11 cellular contexts compared by ENCODE assay signal in the genomic region with DNA sequence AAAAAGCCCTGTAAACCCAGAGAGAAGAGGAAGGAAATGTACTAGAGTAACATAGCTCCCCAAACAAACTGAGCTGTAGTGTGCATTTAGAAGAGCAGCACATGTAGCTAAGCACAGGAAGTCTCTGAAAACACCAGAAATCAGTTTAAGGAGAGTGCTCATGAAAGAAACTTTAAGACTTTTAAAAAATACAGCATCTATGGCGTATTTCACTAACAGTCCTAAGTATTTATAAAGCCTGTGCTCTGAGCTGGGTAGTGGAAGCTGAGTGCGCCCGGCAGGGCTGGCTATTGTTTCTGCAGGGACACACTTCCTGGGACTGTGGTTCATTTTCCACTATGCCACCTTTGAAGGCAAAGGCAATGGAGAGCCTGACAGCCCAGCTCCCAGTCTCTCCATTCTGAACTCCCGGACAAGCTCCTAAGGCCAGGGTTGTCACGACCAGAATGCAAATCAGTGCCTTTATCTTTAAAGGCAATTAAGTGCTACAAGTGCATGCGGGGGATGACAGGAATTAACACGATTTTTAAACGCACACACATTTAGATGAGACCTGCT. TPM values are rescaled to one million over a fixed set of nuclear protein-coding genes. Genes with fewer than 3 reads are reported as not detected.
DNase-seq lines count a peak whose midpoint lies in the region; ATAC-seq and TF ChIP-seq lines count a peak whose summit lies in the region.
"Had no signal": no experiment of that assay in that cellular context is flagged by ENCODE, and none has a peak within 500 bp of the region (broad histone marks: within the 10 kb centered on the region; RNA-seq: fewer than 3 reads in every experiment).

No MANE protein-coding gene starts in this region.

- TF ChIP-seq CTCF in WTC11 (IDR thresholded peaks at IDR 0.05) (no peak), spleen (IDR thresholded peaks at IDR 0.05 in 8 of 11, conservative IDR thresholded peaks at IDR 0.05 in 3 of 11) (no peak), foreskin fibroblast (IDR thresholded peaks at IDR 0.05; ENCODE audit: low read depth, low read length) (no peak), brain microvascular endothelial cell (IDR thresholded peaks at IDR 0.05; ENCODE audit: low read depth, low read length, missing control alignments) (no peak)

- H3K27me3 ChIP-seq in spleen (replicated peaks in 1 of 7) (no peaks in the 10 kb centered on the region), brain microvascular endothelial cell (replicated peaks) (no peaks in the 10 kb centered on the region)

- no peaks in the 10 kb centered on the region for H3K27me3 Mint-ChIP-seq in activated T-cell treated with anti-CD3 and anti-CD28 coated beads, Interleukin-2, amount 50 U/mL, for 24 hours
- no peaks in the 10 kb centered on the region for H3K27me3 Mint-ChIP-seq in WTC11 (ENCODE audit: low read depth)

- peaks cover 56% of the 10 kb centered on the region for H3K36me3 Mint-ChIP-seq in activated T-cell treated with anti-CD3 and anti-CD28 coated beads, Interleukin-2, amount 50 U/mL, for 24 hours (ENCODE audit: low read depth)
- 0 out of 2 replicates have a peak, but pooled peaks cover 5% of the 10 kb centered on the region for H3K36me3 Mint-ChIP-seq in WTC11

- peak overlapping the region; percentile 94 for H3K27ac Mint-ChIP-seq in activated T-cell treated with anti-CD3 and anti-CD28 coated beads, Interleukin-2, amount 50 U/mL, for 24 hours
- peak overlapping the region; percentile 79; the same call in 1 of the 2 replicates for H3K27ac Mint-ChIP-seq in WTC11

- peaks cover 21 to 85% (median 54%) of the 10 kb centered on the region in 6 donors for H3K4me1 ChIP-seq in spleen

- 27 to 45% (median 37%) methylated on average over 7 to 8 of the region's 8 CpGs for WGBS in spleen, 5 donors

- H3K9me3 Mint-ChIP-seq in activated T-cell treated with anti-CD3 and anti-CD28 coated beads, Interleukin-2, amount 50 U/mL, for 24 hours: no peaks in the 10 kb centered on the region
- H3K9me3 Mint-ChIP-seq in WTC11: no peaks in the 10 kb centered on the region

- POLR2A ChIA-PET in WTC11 (lab: Charles Lee): interaction anchor here (0.8 kb wide), 1 partner anchor 310 kb away, joined by 3 read pairs; the partner anchor contains the start of gene TRIM9

- no peak for DNase-seq in activated T-cell treated with anti-CD3 and anti-CD28 coated beads, Interleukin-2, amount 50 U/mL, for 24 hours
- DNase-seq in activated T-cell treated with anti-CD3 and anti-CD28 coated beads for 4 hours (no peak), WTC11 (ENCODE audit: low spot score) (no peak), left cardiac atrium (no peak), spleen (no peak), foreskin fibroblast (no peak), brain microvascular endothelial cell (no peak)
- DNase-seq: activated naive CD4-positive, alpha-beta T cell treated with Interleukin-2 at 50 U/mL for 16 hours; IMR-90; NCI-H1930 had no signal

- no peak for TF ChIP-seq POLR2A in spleen (IDR thresholded peaks at IDR 0.05)

- H3K9me3 ChIP-seq in spleen: no peaks in the 10 kb centered on the region

- CTCF ChIA-PET in WTC11 (lab: Charles Lee): interaction anchor here (0.6 to 4.1 kb wide), 8 partner anchors 9 to 498 kb away, joined by 3 to 27 read pairs (median 4); partner anchors contain the start of gene TRIM9

- ATAC-seq in WTC11: peak; percentile 73
- peak; percentile 35 to 36 for ATAC-seq in left cardiac atrium
- no peak for ATAC-seq in HG03159 (IDR thresholded peaks at IDR 0.05; ENCODE audit: unreplicated experiment)

- intact Hi-C loops in left cardiac atrium (cut with DNase I): no loop called here
- intact Hi-C loops in spleen (cut with DNase I; ENCODE audit: low total_unique reads): loop anchor here (10.0 kb wide), 1 partner anchor 69 kb away; no protein-coding TSS in a partner anchor

- H3K4me3 Mint-ChIP-seq in activated T-cell treated with anti-CD3 and anti-CD28 coated beads, Interleukin-2, amount 50 U/mL, for 24 hours: peak overlapping the region; percentile 22
- H3K4me3 Mint-ChIP-seq in WTC11: no peak overlapping the region

- H3K27ac ChIP-seq in spleen (peak overlapping the region; percentile 28 to 85 (median 62)), brain microvascular endothelial cell (no peak overlapping the region)

- H3K36me3 ChIP-seq in spleen: peaks cover 0 to 57% (median 4%) of the 10 kb centered on the region in 6 donors
- H3K36me3 ChIP-seq in brain microvascular endothelial cell (replicated peaks): no peaks in the 10 kb centered on the region

- in situ Hi-C loops in brain microvascular endothelial cell (cut with HindIII; ENCODE audit: low pct_ligation_motif_present, low sequenced_read_pairs): no loop called here

- H3K4me3 ChIP-seq in spleen: peak overlapping the region in 1 of 8 donors; percentile 10
- H3K4me3 ChIP-seq in foreskin fibroblast (ENCODE audit: low read depth in 1 of 2, low read length in 2 of 2): no peak overlapping the region
- no peak overlapping the region for H3K4me3 ChIP-seq in brain microvascular endothelial cell (ENCODE audit: low read depth, low read length)

- peaks cover 81% of the 10 kb centered on the region for H3K4me1 Mint-ChIP-seq in activated T-cell treated with anti-CD3 and anti-CD28 coated beads, Interleukin-2, amount 50 U/mL, for 24 hours (ENCODE audit: low read depth)
- peaks cover 46% of the 10 kb centered on the region for H3K4me1 Mint-ChIP-seq in WTC11

TF ChIP-seq in WTC11, 78 proteins besides CTCF, POLR2A, EP300 and RAD21 (continues in another document):
- TF ChIP-seq, protein P1, sequence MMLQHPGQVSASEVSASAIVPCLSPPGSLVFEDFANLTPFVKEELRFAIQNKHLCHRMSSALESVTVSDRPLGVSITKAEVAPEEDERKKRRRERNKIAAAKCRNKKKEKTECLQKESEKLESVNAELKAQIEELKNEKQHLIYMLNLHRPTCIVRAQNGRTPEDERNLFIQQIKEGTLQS (CRISPR knock-in tag; conservative IDR thresholded peaks at IDR 0.05): no peak
- TF ChIP-seq, protein P2, sequence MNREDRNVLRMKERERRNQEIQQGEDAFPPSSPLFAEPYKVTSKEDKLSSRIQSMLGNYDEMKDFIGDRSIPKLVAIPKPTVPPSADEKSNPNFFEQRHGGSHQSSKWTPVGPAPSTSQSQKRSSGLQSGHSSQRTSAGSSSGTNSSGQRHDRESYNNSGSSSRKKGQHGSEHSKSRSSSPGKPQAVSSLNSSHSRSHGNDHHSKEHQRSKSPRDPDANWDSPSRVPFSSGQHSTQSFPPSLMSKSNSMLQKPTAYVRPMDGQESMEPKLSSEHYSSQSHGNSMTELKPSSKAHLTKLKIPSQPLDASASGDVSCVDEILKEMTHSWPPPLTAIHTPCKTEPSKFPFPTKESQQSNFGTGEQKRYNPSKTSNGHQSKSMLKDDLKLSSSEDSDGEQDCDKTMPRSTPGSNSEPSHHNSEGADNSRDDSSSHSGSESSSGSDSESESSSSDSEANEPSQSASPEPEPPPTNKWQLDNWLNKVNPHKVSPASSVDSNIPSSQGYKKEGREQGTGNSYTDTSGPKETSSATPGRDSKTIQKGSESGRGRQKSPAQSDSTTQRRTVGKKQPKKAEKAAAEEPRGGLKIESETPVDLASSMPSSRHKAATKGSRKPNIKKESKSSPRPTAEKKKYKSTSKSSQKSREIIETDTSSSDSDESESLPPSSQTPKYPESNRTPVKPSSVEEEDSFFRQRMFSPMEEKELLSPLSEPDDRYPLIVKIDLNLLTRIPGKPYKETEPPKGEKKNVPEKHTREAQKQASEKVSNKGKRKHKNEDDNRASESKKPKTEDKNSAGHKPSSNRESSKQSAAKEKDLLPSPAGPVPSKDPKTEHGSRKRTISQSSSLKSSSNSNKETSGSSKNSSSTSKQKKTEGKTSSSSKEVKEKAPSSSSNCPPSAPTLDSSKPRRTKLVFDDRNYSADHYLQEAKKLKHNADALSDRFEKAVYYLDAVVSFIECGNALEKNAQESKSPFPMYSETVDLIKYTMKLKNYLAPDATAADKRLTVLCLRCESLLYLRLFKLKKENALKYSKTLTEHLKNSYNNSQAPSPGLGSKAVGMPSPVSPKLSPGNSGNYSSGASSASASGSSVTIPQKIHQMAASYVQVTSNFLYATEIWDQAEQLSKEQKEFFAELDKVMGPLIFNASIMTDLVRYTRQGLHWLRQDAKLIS (CRISPR knock-in tag; IDR thresholded peaks at IDR 0.05; ENCODE audit: borderline replicate concordance): no peak
- TF ChIP-seq E2F1 (CRISPR knock-in tag; IDR thresholded peaks at IDR 0.05) (no peak), SP1 (CRISPR knock-in tag; conservative IDR thresholded peaks at IDR 0.05) (no peak)
- TF ChIP-seq, protein P3, sequence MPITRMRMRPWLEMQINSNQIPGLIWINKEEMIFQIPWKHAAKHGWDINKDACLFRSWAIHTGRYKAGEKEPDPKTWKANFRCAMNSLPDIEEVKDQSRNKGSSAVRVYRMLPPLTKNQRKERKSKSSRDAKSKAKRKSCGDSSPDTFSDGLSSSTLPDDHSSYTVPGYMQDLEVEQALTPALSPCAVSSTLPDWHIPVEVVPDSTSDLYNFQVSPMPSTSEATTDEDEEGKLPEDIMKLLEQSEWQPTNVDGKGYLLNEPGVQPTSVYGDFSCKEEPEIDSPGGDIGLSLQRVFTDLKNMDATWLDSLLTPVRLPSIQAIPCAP (CRISPR knock-in tag; IDR thresholded peaks at IDR 0.05): no peak
- TF ChIP-seq, protein P4, sequence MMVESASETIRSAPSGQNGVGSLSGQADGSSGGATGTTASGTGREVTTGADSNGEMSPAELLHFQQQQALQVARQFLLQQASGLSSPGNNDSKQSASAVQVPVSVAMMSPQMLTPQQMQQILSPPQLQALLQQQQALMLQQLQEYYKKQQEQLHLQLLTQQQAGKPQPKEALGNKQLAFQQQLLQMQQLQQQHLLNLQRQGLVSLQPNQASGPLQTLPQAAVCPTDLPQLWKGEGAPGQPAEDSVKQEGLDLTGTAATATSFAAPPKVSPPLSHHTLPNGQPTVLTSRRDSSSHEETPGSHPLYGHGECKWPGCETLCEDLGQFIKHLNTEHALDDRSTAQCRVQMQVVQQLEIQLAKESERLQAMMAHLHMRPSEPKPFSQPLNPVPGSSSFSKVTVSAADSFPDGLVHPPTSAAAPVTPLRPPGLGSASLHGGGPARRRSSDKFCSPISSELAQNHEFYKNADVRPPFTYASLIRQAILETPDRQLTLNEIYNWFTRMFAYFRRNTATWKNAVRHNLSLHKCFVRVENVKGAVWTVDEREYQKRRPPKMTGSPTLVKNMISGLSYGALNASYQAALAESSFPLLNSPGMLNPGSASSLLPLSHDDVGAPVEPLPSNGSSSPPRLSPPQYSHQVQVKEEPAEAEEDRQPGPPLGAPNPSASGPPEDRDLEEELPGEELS (CRISPR knock-in tag; IDR thresholded peaks at IDR 0.05): no peak

RNA-seq across cellular contexts. Expression of gene NIN, which starts 45.4 kb away (rescaled TPM):
- total RNA-seq in WTC11 (2021): 23.8 to 28.8 TPM (median 26.3 TPM) in 3 replicates
- 10 to 100 TPM; 31.8 to 41.9 TPM for total RNA-seq in left cardiac atrium
- 100 to 1,000 TPM in 3 of 7 donors, 10 to 100 TPM in 4; 93.7 to 139 (median 99.8) TPM for total RNA-seq in spleen
- polyA plus RNA-seq in spleen: 10 to 100 TPM; 11.8 to 15.4 (median 15.1) TPM
